Comparison of ENCODE assay signal across 8 cellular contexts in genomic region chr9:4944431-4945226, GRCh38. TPM values are rescaled to one million over a fixed set of nuclear protein-coding genes. Genes with fewer than 3 reads are reported as not detected.
A peak's percentile ranks its signal among the peaks of the same experiment; 100 is the strongest.
DNase-seq lines count a peak whose midpoint lies in the region; ATAC-seq, FAIRE-seq and TF ChIP-seq lines count a peak whose summit lies in the region.
"Not testable (repeated sequence)": the region's sequence is repeated elsewhere in the genome, so short reads cannot be mapped to it uniquely, and the experiment has no call there.

No MANE protein-coding gene starts in this region.

- POLR2A ChIA-PET in T-cell (lab: Charles Lee): not testable (repeated sequence)
- POLR2A ChIA-PET in activated CD8-positive, alpha-beta T cell treated with anti-CD3 and anti-CD28 coated beads, Interleukin-2, amount 10 ng/mL, durations not matched to agents 7 days and 5 days (lab: Charles Lee): interaction anchor here (0.6 to 0.7 kb wide), 2 partner anchors 40 to 137 kb away, joined by 3 read pairs; partner anchors contain the start of gene JAK2

- not testable (repeated sequence) for TF ChIP-seq POLR2A in GM12891 (IDR thresholded peaks at IDR 0.05; ENCODE audit: low read depth, low read length)

- not testable (repeated sequence) for H3K9me3 ChIP-seq in mammary epithelial cell (replicated peaks; ENCODE audit: insufficient read depth, low read length); thoracic aorta

- not testable (repeated sequence) for H3K9me3 Mint-ChIP-seq in T-cell; activated CD8-positive, alpha-beta T cell treated with anti-CD3 and anti-CD28 coated beads, Interleukin-2, amount 10 ng/mL, durations not matched to agents 7 days and 5 days (ENCODE audit: insufficient read depth); natural killer cell

- H3K4me1 ChIP-seq in mammary epithelial cell (ENCODE audit: insufficient read depth, low read length): not testable (repeated sequence)
- H3K4me1 ChIP-seq in thoracic aorta (ENCODE audit: control insufficient read depth in 1 of 2, low read depth in 2 of 2): peaks cover 27 to 66% of the 10 kb centered on the region in 2 donors

- H3K4me1 Mint-ChIP-seq in T-cell: peaks cover 7 to 26% (median 17%) of the 10 kb centered on the region in 3 donors
- H3K4me1 Mint-ChIP-seq in activated CD8-positive, alpha-beta T cell treated with anti-CD3 and anti-CD28 coated beads, Interleukin-2, amount 10 ng/mL, durations not matched to agents 7 days and 5 days (ENCODE audit: low read depth): peaks cover 45% of the 10 kb centered on the region
- peaks cover 15% of the 10 kb centered on the region in 2 donors for H3K4me1 Mint-ChIP-seq in natural killer cell

- dilution Hi-C loops in mammary epithelial cell (cut with HindIII; ENCODE audit: low sequenced_read_pairs): not testable (repeated sequence)

- not testable (repeated sequence) for H3K4me3 ChIP-seq in mammary epithelial cell (replicated peaks in 1 of 3; ENCODE audit: insufficient read depth in 1 of 3, low read depth in 2 of 3, low read length in 3 of 3); thoracic aorta

- H4K20me1 ChIP-seq in mammary epithelial cell (ENCODE audit: insufficient read depth, low read length): not testable (repeated sequence)

- 70% methylated on average over 7 of the region's 7 CpGs for WGBS in mammary epithelial cell (ENCODE audit: low coverage, missing lambda C conversion rate)

- in situ Hi-C loops in mammary epithelial cell (cut with MboI; ENCODE audit: low sequenced_read_pairs in 2 of 2): not testable (repeated sequence)

- not testable (repeated sequence) for H3K4me3 Mint-ChIP-seq in T-cell; activated CD8-positive, alpha-beta T cell treated with anti-CD3 and anti-CD28 coated beads, Interleukin-2, amount 10 ng/mL, durations not matched to agents 7 days and 5 days; natural killer cell

- DNase-seq in GM12891 (ENCODE audit: insufficient read length, low spot score); T-cell; natural killer cell; thoracic aorta (ENCODE audit: low spot score): not testable (repeated sequence)
- DNase-seq in activated CD8-positive, alpha-beta T cell treated with anti-CD3 and anti-CD28 coated beads, Interleukin-2, amount 10 ng/mL, durations not matched to agents 7 days and 5 days: peak; percentile 54
- peak; percentile 50 for DNase-seq in activated naive CD4-positive, alpha-beta T cell treated with Interleukin-2 at 50 U/mL for 16 hours
- peak; percentile 31 for DNase-seq in mammary epithelial cell
- peak; percentile 56 for DNase-seq in stimulated activated CD4-positive, alpha-beta T cell treated with anti-CD3 and anti-CD28 coated beads, Interleukin-4, amount 100 ng/mL, for 24 hours

- not testable (repeated sequence) for TF ChIP-seq CTCF in mammary epithelial cell (conservative IDR thresholded peaks at IDR 0.05 in 1 of 2, IDR thresholded peaks at IDR 0.05 in 1 of 2; ENCODE audit: extremely low read depth in 1 of 2, insufficient read depth in 1 of 2, low read depth in 1 of 2, low read length in 2 of 2); natural killer cell (IDR thresholded peaks at IDR 0.05); thoracic aorta (IDR thresholded peaks at IDR 0.05)

- peak; percentile 65 for FAIRE-seq in GM12891 (lab: Jason Lieb, UNC)

- not testable (repeated sequence) for ATAC-seq in T-cell (replicated peaks in 1 of 4); activated CD8-positive, alpha-beta T cell treated with anti-CD3 and anti-CD28 coated beads, Interleukin-2, amount 10 ng/mL, durations not matched to agents 7 days and 5 days; natural killer cell; thoracic aorta (ENCODE audit: insufficient number of reproducible peaks, low FRiP score, low read depth)

- H3K4me2 ChIP-seq in mammary epithelial cell (ENCODE audit: insufficient read depth, low read depth, low read length): not testable (repeated sequence)

- not testable (repeated sequence) for H3K79me2 ChIP-seq in mammary epithelial cell (ENCODE audit: insufficient read depth, low read length)

- H3K36me3 ChIP-seq in mammary epithelial cell (ENCODE audit: insufficient read depth, low read length); thoracic aorta: not testable (repeated sequence)

- H3K27ac Mint-ChIP-seq in T-cell (peak overlapping the region; percentile 13 to 17), natural killer cell (peak overlapping the region; percentile 43 to 72)
- peak overlapping the region; percentile 84 for H3K27ac Mint-ChIP-seq in activated CD8-positive, alpha-beta T cell treated with anti-CD3 and anti-CD28 coated beads, Interleukin-2, amount 10 ng/mL, durations not matched to agents 7 days and 5 days

- H3K27me3 ChIP-seq in mammary epithelial cell (ENCODE audit: insufficient read depth, low read length); thoracic aorta (replicated peaks; ENCODE audit: insufficient read depth): not testable (repeated sequence)

- not testable (repeated sequence) for BruUV-seq in mammary epithelial cell (replicated peaks; lab: Mats Ljungman, UMichigan)

- intact Hi-C loops in mammary epithelial cell (cut with micrococcal nuclease); natural killer cell (cut with micrococcal nuclease): not testable (repeated sequence)

- CTCF ChIA-PET in T-cell (lab: Charles Lee); mammary epithelial cell (lab: Charles Lee; ENCODE audit: low non-redundant PET): not testable (repeated sequence)
- CTCF ChIA-PET in activated CD8-positive, alpha-beta T cell treated with anti-CD3 and anti-CD28 coated beads, Interleukin-2, amount 10 ng/mL, durations not matched to agents 7 days and 5 days (lab: Charles Lee): interaction anchor here (0.9 to 1.4 kb wide), 3 partner anchors 21 to 182 kb away, joined by 3 to 4 read pairs (median 3); no protein-coding TSS in a partner anchor

- not testable (repeated sequence) for H3K36me3 Mint-ChIP-seq in T-cell; activated CD8-positive, alpha-beta T cell treated with anti-CD3 and anti-CD28 coated beads, Interleukin-2, amount 10 ng/mL, durations not matched to agents 7 days and 5 days (ENCODE audit: low read depth); natural killer cell

- not testable (repeated sequence) for H3K9ac ChIP-seq in mammary epithelial cell (ENCODE audit: insufficient read depth, low read length)

- not testable (repeated sequence) for H2AFZ ChIP-seq in mammary epithelial cell (ENCODE audit: low read depth, low read length)

- H3K27ac ChIP-seq in mammary epithelial cell (ENCODE audit: insufficient read depth, low read depth, low read length): not testable (repeated sequence)
- peak overlapping the region; percentile 60 to 73 for H3K27ac ChIP-seq in thoracic aorta

- not testable (repeated sequence) for H3K27me3 Mint-ChIP-seq in T-cell; activated CD8-positive, alpha-beta T cell treated with anti-CD3 and anti-CD28 coated beads, Interleukin-2, amount 10 ng/mL, durations not matched to agents 7 days and 5 days (ENCODE audit: low read depth); natural killer cell (ENCODE audit: low read depth in 2 of 2)

RNA-seq across cellular contexts. Expression of gene JAK2, which starts 40.4 kb away (rescaled TPM):
- polyA plus RNA-seq in GM12891 (2012; ENCODE audit: low read depth, missing spikeins): 5.5 TPM
- total RNA-seq in T-cell: 10 to 100 TPM; 12.6 to 16.2 (median 15.0) TPM
- total RNA-seq in activated CD8-positive, alpha-beta T cell treated with anti-CD3 and anti-CD28 coated beads, Interleukin-2, amount 10 ng/mL, durations not matched to agents 7 days and 5 days: 10 to 100 TPM; 25.7 to 27.2 TPM
- 1 to 10 TPM; 5.7 to 6.2 TPM for total RNA-seq in mammary epithelial cell
- polyA plus RNA-seq in mammary epithelial cell: 1.7 TPM
- 11.4 TPM for polyA minus RNA-seq in mammary epithelial cell
- total RNA-seq in natural killer cell: 10 to 100 TPM; 20.8 to 43.9 (median 30.0) TPM
- total RNA-seq in thoracic aorta: 10 to 100 TPM; 77.8 to 90.0 TPM

Comparison
In these comparisons a context has a peak if more than half of its experiments do, and no peak if none do; other contexts are left out.
1. H3K27ac Mint-ChIP-seq: peak in every context shown above with its lines; median percentile 84 in activated CD8-positive, alpha-beta T cell treated with anti-CD3 and anti-CD28 coated beads, Interleukin-2, amount 10 ng/mL, durations not matched to agents 7 days and 5 days; 58 in natural killer cell; 15 in T-cell.